ENCODE assay signal across 12 cellular contexts in genomic region chr11:11463397-11463796, GRCh38.
DNase-seq lines count a peak whose midpoint lies in the region; ATAC-seq and TF ChIP-seq lines count a peak whose summit lies in the region.
"Had no signal": no experiment of that assay in that cellular context is flagged by ENCODE, and none has a peak within 500 bp of the region (broad histone marks: within the 10 kb centered on the region; RNA-seq: fewer than 3 reads in every experiment).

No MANE protein-coding gene starts in this region.

- H3K4ac ChIP-seq in neuronal stem cell (ENCODE audit: low read length), result no peak overlapping the region

- no peak for ATAC-seq in naive thymus-derived CD8-positive, alpha-beta T cell
- no peak for ATAC-seq in GM21619 (IDR thresholded peaks at IDR 0.05; ENCODE audit: unreplicated experiment)
- no peak for ATAC-seq in mucosa of descending colon
- ATAC-seq: natural killer cell treated with Interleukin-12 subunit alpha and Interleukin-12 subunit beta and Interleukin-15 and Interleukin-18, amount 100 ng/mL, for 72 hours had no signal

- no peak overlapping the region for H3K4me3 ChIP-seq in neuronal stem cell (ENCODE audit: low read length in 2 of 2)
- H3K4me3 ChIP-seq in mucosa of descending colon, result no peak overlapping the region

- H3K4me1 ChIP-seq in neuronal stem cell (ENCODE audit: control insufficient read depth in 2 of 2, insufficient read depth in 1 of 2, low read depth in 1 of 2, low read length in 2 of 2) (peaks cover 0 to 1% of the 10 kb centered on the region in 2 donors), mucosa of descending colon (ENCODE audit: low read depth) (no peaks in the 10 kb centered on the region)

- no CpG with 5 or more reads among the region's 9 CpGs for WGBS in neuronal stem cell (ENCODE audit: extremely low coverage in 2 of 2, insufficient read length in 2 of 2, insufficient replicate concordance in 1 of 2), 2 donors

- H3K9me3 Mint-ChIP-seq in naive thymus-derived CD8-positive, alpha-beta T cell, result no peaks in the 10 kb centered on the region
- H3K9me3 Mint-ChIP-seq: CD8-positive, alpha-beta memory T cell; natural killer cell treated with Interleukin-12 subunit alpha and Interleukin-12 subunit beta and Interleukin-15 and Interleukin-18, amount 100 ng/mL, for 72 hours had no signal

- no peak overlapping the region for H2AFZ ChIP-seq in neuronal stem cell (ENCODE audit: low read length)

- H3K27me3 Mint-ChIP-seq in naive thymus-derived CD8-positive, alpha-beta T cell, result peaks cover 0 to 3% (median 0%) of the 10 kb centered on the region in 5 donors
- H3K27me3 Mint-ChIP-seq: natural killer cell treated with Interleukin-12 subunit alpha and Interleukin-12 subunit beta and Interleukin-15 and Interleukin-18, amount 100 ng/mL, for 72 hours had no signal

- no peak overlapping the region for H4K8ac ChIP-seq in neuronal stem cell (ENCODE audit: low read depth, low read length)

- H3K9me3 ChIP-seq in neuronal stem cell (replicated peaks in 1 of 2; ENCODE audit: control insufficient read depth in 2 of 2, insufficient read depth in 1 of 2, low read depth in 1 of 2, low read length in 2 of 2) (no peaks in the 10 kb centered on the region), mucosa of descending colon (no peaks in the 10 kb centered on the region)

- TF ChIP-seq CTCF in mucosa of descending colon (IDR thresholded peaks at IDR 0.05), result no peak

- no peaks in the 10 kb centered on the region for H3K4me1 Mint-ChIP-seq in naive thymus-derived CD8-positive, alpha-beta T cell
- H3K4me1 Mint-ChIP-seq: CD8-positive, alpha-beta memory T cell had no signal

- no peak overlapping the region for H2AK5ac ChIP-seq in neuronal stem cell (ENCODE audit: low read depth, low read length)

- intact Hi-C loops in posterior cingulate gyrus (cut with DNase I), result no loop called here
- intact Hi-C loops in mucosa of descending colon (cut with DNase I, micrococcal nuclease), result no loop called here

- H2BK12ac ChIP-seq in neuronal stem cell (ENCODE audit: low read length), result no peak overlapping the region

- H3K14ac ChIP-seq in neuronal stem cell (ENCODE audit: low read length), result no peak overlapping the region

- no peak overlapping the region for H3K4me3 Mint-ChIP-seq in naive thymus-derived CD8-positive, alpha-beta T cell
- H3K4me3 Mint-ChIP-seq: CD8-positive, alpha-beta memory T cell; natural killer cell treated with Interleukin-12 subunit alpha and Interleukin-12 subunit beta and Interleukin-15 and Interleukin-18, amount 100 ng/mL, for 72 hours had no signal

- H2BK15ac ChIP-seq in neuronal stem cell (ENCODE audit: low read length), result no peak overlapping the region

- H3K27me3 ChIP-seq in neuronal stem cell (ENCODE audit: control insufficient read depth in 3 of 3, insufficient read depth in 3 of 3, low read depth in 1 of 3, low read length in 3 of 3), result no peaks in the 10 kb centered on the region

- peak overlapping the region; percentile 15 for H3K18ac ChIP-seq in neuronal stem cell (ENCODE audit: low read length)

- no peaks in the 10 kb centered on the region for H3K36me3 Mint-ChIP-seq in naive thymus-derived CD8-positive, alpha-beta T cell
- H3K36me3 Mint-ChIP-seq: CD8-positive, alpha-beta memory T cell; natural killer cell treated with Interleukin-12 subunit alpha and Interleukin-12 subunit beta and Interleukin-15 and Interleukin-18, amount 100 ng/mL, for 72 hours had no signal

- POLR2A ChIA-PET in naive thymus-derived CD8-positive, alpha-beta T cell (lab: Charles Lee), result no interaction called here

- DNase-seq in EH (ENCODE audit: low read depth) (peak; percentile 61), NCI-H1105 (lab: John Stamatoyannopoulos, UW) (peak; percentile 13), T1000 (lab: John Stamatoyannopoulos, UW) (peak; percentile 52), neuronal stem cell (ENCODE audit: low spot score) (no peak), posterior cingulate gyrus (no peak), mucosa of descending colon (no peak)
- no peak for DNase-seq in naive thymus-derived CD8-positive, alpha-beta T cell
- DNase-seq: activated T-cell treated with anti-CD3 and anti-CD28 coated beads, Interleukin-2, amount 50 U/mL, for 48 hours; CD8-positive, alpha-beta memory T cell had no signal

- no peak overlapping the region for H4K91ac ChIP-seq in neuronal stem cell (ENCODE audit: low read depth, low read length, poor library complexity)

- H3K27ac ChIP-seq in neuronal stem cell (replicated peaks; ENCODE audit: low read length), result no peak overlapping the region
- H3K27ac ChIP-seq: epithelial cell of prostate had no signal

- H3K27ac Mint-ChIP-seq in naive thymus-derived CD8-positive, alpha-beta T cell, result no peak overlapping the region
- H3K27ac Mint-ChIP-seq: CD8-positive, alpha-beta memory T cell; natural killer cell treated with Interleukin-12 subunit alpha and Interleukin-12 subunit beta and Interleukin-15 and Interleukin-18, amount 100 ng/mL, for 72 hours had no signal

- H3K36me3 ChIP-seq in neuronal stem cell (replicated peaks in 1 of 2; ENCODE audit: control insufficient read depth in 2 of 2, insufficient read depth in 2 of 2, low read length in 2 of 2) (no peaks in the 10 kb centered on the region), mucosa of descending colon (ENCODE audit: low read depth) (no peaks in the 10 kb centered on the region)

- no peaks in the 10 kb centered on the region for H3K79me1 ChIP-seq in neuronal stem cell (ENCODE audit: low read depth, low read length)

- H3K4me2 ChIP-seq in neuronal stem cell (ENCODE audit: insufficient read depth, low read length, poor library complexity, severe bottlenecking), result no peak overlapping the region

- no peak overlapping the region for H2BK5ac ChIP-seq in neuronal stem cell (ENCODE audit: low read length)

- no peak overlapping the region for H3K9ac ChIP-seq in neuronal stem cell (ENCODE audit: low read depth, low read length, poor library complexity)

- no peak overlapping the region for H3K23ac ChIP-seq in neuronal stem cell (ENCODE audit: low read depth, low read length, poor library complexity)

- H2BK120ac ChIP-seq in neuronal stem cell (ENCODE audit: low read depth, low read length), result no peak overlapping the region

Comparison
In these comparisons a context has a peak if more than half of its experiments do, and no peak if none do; other contexts are left out.
1. DNase-seq: peak in EH (single experiment), NCI-H1105 (single experiment) and T1000 (single experiment); none in neuronal stem cell (single experiment), naive thymus-derived CD8-positive, alpha-beta T cell (0 of 10), posterior cingulate gyrus (0 of 10) and mucosa of descending colon (0 of 3).